Comparison of ENCODE assay signal across 1 cellular context in the genomic region with DNA sequence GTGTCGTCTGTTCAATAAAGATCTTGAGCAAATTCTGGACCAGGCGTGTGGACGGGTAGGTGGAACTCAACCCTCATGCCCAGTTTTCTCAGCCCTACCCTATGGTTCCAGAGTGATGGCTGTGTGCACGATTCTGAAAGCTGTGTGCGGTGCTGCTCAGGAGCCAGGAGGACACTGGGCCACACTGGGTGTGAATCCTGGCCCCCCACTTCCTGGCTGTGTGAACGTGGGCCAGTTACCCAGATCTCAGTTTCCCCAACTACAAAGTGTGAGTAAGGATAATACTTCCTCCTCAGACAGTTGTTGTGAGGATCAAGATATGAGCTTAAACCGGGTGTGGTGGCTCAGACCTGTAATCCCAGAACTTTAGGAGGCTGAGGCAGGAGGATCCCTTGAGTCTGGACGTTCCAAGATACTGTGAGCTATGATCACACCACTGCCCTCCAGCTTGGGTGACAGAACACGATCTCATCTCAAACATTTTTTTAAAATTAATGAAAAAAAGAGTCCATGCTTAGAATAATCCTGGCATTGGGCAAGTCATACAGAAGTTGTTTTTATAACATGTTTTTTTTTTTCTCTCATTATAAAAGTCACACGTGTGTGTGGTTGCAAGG.
TF ChIP-seq lines count a peak whose summit lies in the region.

No MANE protein-coding gene starts in this region.

TF ChIP-seq in A549, 52 proteins besides CTCF, POLR2A, EP300 and RAD21 (continued from another document):
- TF ChIP-seq, protein P1, sequence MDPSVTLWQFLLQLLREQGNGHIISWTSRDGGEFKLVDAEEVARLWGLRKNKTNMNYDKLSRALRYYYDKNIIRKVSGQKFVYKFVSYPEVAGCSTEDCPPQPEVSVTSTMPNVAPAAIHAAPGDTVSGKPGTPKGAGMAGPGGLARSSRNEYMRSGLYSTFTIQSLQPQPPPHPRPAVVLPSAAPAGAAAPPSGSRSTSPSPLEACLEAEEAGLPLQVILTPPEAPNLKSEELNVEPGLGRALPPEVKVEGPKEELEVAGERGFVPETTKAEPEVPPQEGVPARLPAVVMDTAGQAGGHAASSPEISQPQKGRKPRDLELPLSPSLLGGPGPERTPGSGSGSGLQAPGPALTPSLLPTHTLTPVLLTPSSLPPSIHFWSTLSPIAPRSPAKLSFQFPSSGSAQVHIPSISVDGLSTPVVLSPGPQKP (IDR thresholded peaks at IDR 0.05; ENCODE audit: low read depth, low read length): no peak
- TF ChIP-seq NR3C1 (IDR thresholded peaks at IDR 0.05): no peak
- no peak for TF ChIP-seq POLR2AphosphoS2 (conservative IDR thresholded peaks at IDR 0.05; ENCODE audit: low read length)
- no peak for TF ChIP-seq JUN (IDR thresholded peaks at IDR 0.05)
- peak; percentile 67; the same call in 1 of the 2 replicates for TF ChIP-seq FOXS1 (CRISPR knock-in tag; IDR thresholded peaks at IDR 0.05)
- TF ChIP-seq, protein P2, sequence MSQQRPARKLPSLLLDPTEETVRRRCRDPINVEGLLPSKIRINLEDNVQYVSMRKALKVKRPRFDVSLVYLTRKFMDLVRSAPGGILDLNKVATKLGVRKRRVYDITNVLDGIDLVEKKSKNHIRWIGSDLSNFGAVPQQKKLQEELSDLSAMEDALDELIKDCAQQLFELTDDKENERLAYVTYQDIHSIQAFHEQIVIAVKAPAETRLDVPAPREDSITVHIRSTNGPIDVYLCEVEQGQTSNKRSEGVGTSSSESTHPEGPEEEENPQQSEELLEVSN (IDR thresholded peaks at IDR 0.05; ENCODE audit: borderline replicate concordance, low read depth): no peak
- TF ChIP-seq ZNF302 (CRISPR knock-in tag; IDR thresholded peaks at IDR 0.05): peak; percentile 87
- no peak for TF ChIP-seq JUNB (IDR thresholded peaks at IDR 0.05)
- no peak for TF ChIP-seq SREBF2 (IDR thresholded peaks at IDR 0.05)
- no peak for TF ChIP-seq KDM1A (IDR thresholded peaks at IDR 0.05; ENCODE audit: low read depth)
- TF ChIP-seq CBX2 (IDR thresholded peaks at IDR 0.05; ENCODE audit: borderline replicate concordance, low read depth): no peak
- no peak for TF ChIP-seq MAFK (IDR thresholded peaks at IDR 0.05; ENCODE audit: partially characterized antibody)
- TF ChIP-seq RFX5 (IDR thresholded peaks at IDR 0.05): no peak
- TF ChIP-seq, protein P3, sequence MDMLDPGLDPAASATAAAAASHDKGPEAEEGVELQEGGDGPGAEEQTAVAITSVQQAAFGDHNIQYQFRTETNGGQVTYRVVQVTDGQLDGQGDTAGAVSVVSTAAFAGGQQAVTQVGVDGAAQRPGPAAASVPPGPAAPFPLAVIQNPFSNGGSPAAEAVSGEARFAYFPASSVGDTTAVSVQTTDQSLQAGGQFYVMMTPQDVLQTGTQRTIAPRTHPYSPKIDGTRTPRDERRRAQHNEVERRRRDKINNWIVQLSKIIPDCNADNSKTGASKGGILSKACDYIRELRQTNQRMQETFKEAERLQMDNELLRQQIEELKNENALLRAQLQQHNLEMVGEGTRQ (IDR thresholded peaks at IDR 0.05): no peak
- TF ChIP-seq CHD4 (IDR thresholded peaks at IDR 0.05; ENCODE audit: borderline replicate concordance): no peak
- no peak for TF ChIP-seq ZC3H11A (IDR thresholded peaks at IDR 0.05)
- no peak for TF ChIP-seq CEBPB (IDR thresholded peaks at IDR 0.05)
- TF ChIP-seq RNF2 (IDR thresholded peaks at IDR 0.05; ENCODE audit: borderline replicate concordance, low read depth): no peak
- TF ChIP-seq, protein P4, sequence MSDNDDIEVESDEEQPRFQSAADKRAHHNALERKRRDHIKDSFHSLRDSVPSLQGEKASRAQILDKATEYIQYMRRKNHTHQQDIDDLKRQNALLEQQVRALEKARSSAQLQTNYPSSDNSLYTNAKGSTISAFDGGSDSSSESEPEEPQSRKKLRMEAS (IDR thresholded peaks at IDR 0.05): no peak
- no peak; the same call in 1 of the 2 replicates for TF ChIP-seq BHLHE40 (IDR thresholded peaks at IDR 0.05; ENCODE audit: low read depth, low read length)
- no peak for TF ChIP-seq SMC3 (IDR thresholded peaks at IDR 0.05)
- TF ChIP-seq, protein P5, sequence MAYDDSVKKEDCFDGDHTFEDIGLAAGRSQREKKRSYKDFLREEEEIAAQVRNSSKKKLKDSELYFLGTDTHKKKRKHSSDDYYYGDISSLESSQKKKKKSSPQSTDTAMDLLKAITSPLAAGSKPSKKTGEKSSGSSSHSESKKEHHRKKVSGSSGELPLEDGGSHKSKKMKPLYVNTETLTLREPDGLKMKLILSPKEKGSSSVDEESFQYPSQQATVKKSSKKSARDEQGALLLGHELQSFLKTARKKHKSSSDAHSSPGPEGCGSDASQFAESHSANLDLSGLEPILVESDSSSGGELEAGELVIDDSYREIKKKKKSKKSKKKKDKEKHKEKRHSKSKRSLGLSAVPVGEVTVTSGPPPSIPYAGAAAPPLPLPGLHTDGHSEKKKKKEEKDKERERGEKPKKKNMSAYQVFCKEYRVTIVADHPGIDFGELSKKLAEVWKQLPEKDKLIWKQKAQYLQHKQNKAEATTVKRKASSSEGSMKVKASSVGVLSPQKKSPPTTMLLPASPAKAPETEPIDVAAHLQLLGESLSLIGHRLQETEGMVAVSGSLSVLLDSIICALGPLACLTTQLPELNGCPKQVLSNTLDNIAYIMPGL (CRISPR knock-in tag; IDR thresholded peaks at IDR 0.05; ENCODE audit: borderline replicate concordance): no peak
- no peak for TF ChIP-seq EHMT2 (IDR thresholded peaks at IDR 0.05; ENCODE audit: low read depth)
- no peak for TF ChIP-seq MAZ (IDR thresholded peaks at IDR 0.05; ENCODE audit: borderline replicate concordance, low read depth, low read length)
- no peak for TF ChIP-seq PHF8 (IDR thresholded peaks at IDR 0.05; ENCODE audit: borderline replicate concordance, low read depth)
